Comparison of ENCODE assay signal across 1 cellular context in the genomic region with DNA sequence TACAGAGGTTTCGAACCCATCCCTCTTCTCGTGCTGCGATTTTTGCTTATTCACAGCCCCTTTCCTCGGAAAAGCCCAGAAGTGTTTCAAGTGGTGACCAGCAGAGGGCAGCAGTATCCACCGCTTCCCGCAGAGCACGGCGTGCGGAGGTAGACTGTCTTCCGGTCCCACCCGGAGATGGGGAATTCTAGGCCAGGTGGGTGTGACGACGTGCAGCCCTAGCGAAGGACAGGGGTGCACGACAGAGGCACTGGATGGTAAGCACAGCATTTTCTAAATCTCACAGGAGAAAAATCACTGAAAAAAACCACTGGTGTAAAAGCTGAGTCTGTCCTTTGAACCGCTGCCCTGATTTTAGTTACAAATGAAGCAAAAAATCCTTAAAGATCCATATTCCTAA.
A peak's percentile ranks its signal among the peaks of the same experiment; 100 is the strongest.
TF ChIP-seq lines count a peak whose summit lies in the region.

No MANE protein-coding gene starts in this region.

TF ChIP-seq in HepG2, 621 proteins besides CTCF, POLR2A, EP300 and RAD21 (continued from another document and continues in another):
- TF ChIP-seq, protein P1, sequence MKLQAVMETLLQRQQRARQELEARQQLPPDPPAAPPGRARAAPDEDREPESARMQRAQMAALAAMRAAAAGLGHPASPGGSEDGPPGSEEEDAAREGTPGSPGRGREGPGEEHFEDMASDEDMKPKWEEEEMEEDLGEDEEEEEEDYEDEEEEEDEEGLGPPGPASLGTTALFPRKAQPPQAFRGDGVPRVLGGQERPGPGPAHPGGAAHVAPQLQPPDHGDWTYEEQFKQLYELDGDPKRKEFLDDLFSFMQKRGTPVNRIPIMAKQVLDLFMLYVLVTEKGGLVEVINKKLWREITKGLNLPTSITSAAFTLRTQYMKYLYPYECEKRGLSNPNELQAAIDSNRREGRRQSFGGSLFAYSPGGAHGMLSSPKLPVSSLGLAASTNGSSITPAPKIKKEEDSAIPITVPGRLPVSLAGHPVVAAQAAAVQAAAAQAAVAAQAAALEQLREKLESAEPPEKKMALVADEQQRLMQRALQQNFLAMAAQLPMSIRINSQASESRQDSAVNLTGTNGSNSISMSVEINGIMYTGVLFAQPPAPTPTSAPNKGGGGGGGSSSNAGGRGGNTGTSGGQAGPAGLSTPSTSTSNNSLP (IDR thresholded peaks at IDR 0.05; ENCODE audit: low read depth, low read length): 0 out of 2 replicates have a peak, but pooled peaks have one; percentile 13
- peak; percentile 49 for TF ChIP-seq HDAC1 (CRISPR knock-in tag; IDR thresholded peaks at IDR 0.05)
- peak; percentile 43 for TF ChIP-seq TEAD3 (CRISPR knock-in tag; optimal IDR thresholded peaks at IDR 0.05; ENCODE audit: borderline replicate concordance)
- 0 out of 2 replicates have a peak, but pooled peaks have one; percentile 35 for TF ChIP-seq KMT2A (CRISPR knock-in tag; IDR thresholded peaks at IDR 0.05)
- TF ChIP-seq ATF7 (IDR thresholded peaks at IDR 0.05): no peak
- TF ChIP-seq ATF7 (CRISPR knock-in tag; IDR thresholded peaks at IDR 0.05): no peak
- peak in 1 of 2 experiments; percentile 57; a peak in 1 of 4 replicates for TF ChIP-seq KLF16 (CRISPR knock-in tag; IDR thresholded peaks at IDR 0.05)
- TF ChIP-seq SNAPC2 (CRISPR knock-in tag; IDR thresholded peaks at IDR 0.05): no peak
- TF ChIP-seq ETV6 (CRISPR knock-in tag; conservative IDR thresholded peaks at IDR 0.05): no peak
- TF ChIP-seq ZMYM4 (CRISPR knock-in tag; IDR thresholded peaks at IDR 0.05): peak; percentile 54; the same call in 1 of the 2 replicates
- no peak for TF ChIP-seq HNF4G (IDR thresholded peaks at IDR 0.05; ENCODE audit: borderline replicate concordance, low read depth, low read length)
- TF ChIP-seq HNF4G (CRISPR knock-in tag; IDR thresholded peaks at IDR 0.05; ENCODE audit: borderline replicate concordance, low read depth): no peak
- no peak for TF ChIP-seq U2AF2 (IDR thresholded peaks at IDR 0.05; ENCODE audit: low read depth, low read length)
- TF ChIP-seq ZNF331 (CRISPR knock-in tag; IDR thresholded peaks at IDR 0.05): peak; percentile 20; the same call in 1 of the 2 replicates
- TF ChIP-seq NAIF1 (CRISPR knock-in tag; IDR thresholded peaks at IDR 0.05; ENCODE audit: borderline replicate concordance): no peak
- TF ChIP-seq ARID2 (CRISPR knock-in tag; IDR thresholded peaks at IDR 0.05; ENCODE audit: borderline replicate concordance): no peak
- no peak for TF ChIP-seq KAT7 (CRISPR knock-in tag; IDR thresholded peaks at IDR 0.05; ENCODE audit: borderline replicate concordance)
- no peak for TF ChIP-seq ZSCAN31 (CRISPR knock-in tag; IDR thresholded peaks at IDR 0.05; ENCODE audit: low read depth)
- TF ChIP-seq, protein P2, sequence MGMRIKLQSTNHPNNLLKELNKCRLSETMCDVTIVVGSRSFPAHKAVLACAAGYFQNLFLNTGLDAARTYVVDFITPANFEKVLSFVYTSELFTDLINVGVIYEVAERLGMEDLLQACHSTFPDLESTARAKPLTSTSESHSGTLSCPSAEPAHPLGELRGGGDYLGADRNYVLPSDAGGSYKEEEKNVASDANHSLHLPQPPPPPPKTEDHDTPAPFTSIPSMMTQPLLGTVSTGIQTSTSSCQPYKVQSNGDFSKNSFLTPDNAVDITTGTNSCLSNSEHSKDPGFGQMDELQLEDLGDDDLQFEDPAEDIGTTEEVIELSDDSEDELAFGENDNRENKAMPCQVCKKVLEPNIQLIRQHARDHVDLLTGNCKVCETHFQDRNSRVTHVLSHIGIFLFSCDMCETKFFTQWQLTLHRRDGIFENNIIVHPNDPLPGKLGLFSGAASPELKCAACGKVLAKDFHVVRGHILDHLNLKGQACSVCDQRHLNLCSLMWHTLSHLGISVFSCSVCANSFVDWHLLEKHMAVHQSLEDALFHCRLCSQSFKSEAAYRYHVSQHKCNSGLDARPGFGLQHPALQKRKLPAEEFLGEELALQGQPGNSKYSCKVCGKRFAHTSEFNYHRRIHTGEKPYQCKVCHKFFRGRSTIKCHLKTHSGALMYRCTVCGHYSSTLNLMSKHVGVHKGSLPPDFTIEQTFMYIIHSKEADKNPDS (CRISPR knock-in tag; IDR thresholded peaks at IDR 0.05): no peak
- TF ChIP-seq, protein P3, sequence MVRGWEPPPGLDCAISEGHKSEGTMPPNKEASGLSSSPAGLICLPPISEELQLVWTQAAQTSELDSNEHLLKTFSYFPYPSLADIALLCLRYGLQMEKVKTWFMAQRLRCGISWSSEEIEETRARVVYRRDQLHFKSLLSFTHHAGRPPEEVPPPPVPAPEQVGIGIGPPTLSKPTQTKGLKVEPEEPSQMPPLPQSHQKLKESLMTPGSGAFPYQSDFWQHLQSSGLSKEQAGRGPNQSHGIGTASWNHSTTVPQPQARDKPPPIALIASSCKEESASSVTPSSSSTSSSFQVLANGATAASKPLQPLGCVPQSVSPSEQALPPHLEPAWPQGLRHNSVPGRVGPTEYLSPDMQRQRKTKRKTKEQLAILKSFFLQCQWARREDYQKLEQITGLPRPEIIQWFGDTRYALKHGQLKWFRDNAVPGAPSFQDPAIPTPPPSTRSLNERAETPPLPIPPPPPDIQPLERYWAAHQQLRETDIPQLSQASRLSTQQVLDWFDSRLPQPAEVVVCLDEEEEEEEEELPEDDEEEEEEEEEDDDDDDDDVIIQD (CRISPR knock-in tag; IDR thresholded peaks at IDR 0.05; ENCODE audit: low read depth): no peak
- no peak for TF ChIP-seq ZNF451 (CRISPR knock-in tag; IDR thresholded peaks at IDR 0.05)
- TF ChIP-seq ZNF747 (CRISPR knock-in tag; IDR thresholded peaks at IDR 0.05; ENCODE audit: borderline replicate concordance): no peak
- TF ChIP-seq KLF6 (CRISPR knock-in tag; IDR thresholded peaks at IDR 0.05): no peak
- no peak for TF ChIP-seq KLF15 (CRISPR knock-in tag; IDR thresholded peaks at IDR 0.05; ENCODE audit: borderline replicate concordance)
- TF ChIP-seq ZNF569 (CRISPR knock-in tag; IDR thresholded peaks at IDR 0.05; ENCODE audit: borderline replicate concordance): no peak
- TF ChIP-seq, protein P4, sequence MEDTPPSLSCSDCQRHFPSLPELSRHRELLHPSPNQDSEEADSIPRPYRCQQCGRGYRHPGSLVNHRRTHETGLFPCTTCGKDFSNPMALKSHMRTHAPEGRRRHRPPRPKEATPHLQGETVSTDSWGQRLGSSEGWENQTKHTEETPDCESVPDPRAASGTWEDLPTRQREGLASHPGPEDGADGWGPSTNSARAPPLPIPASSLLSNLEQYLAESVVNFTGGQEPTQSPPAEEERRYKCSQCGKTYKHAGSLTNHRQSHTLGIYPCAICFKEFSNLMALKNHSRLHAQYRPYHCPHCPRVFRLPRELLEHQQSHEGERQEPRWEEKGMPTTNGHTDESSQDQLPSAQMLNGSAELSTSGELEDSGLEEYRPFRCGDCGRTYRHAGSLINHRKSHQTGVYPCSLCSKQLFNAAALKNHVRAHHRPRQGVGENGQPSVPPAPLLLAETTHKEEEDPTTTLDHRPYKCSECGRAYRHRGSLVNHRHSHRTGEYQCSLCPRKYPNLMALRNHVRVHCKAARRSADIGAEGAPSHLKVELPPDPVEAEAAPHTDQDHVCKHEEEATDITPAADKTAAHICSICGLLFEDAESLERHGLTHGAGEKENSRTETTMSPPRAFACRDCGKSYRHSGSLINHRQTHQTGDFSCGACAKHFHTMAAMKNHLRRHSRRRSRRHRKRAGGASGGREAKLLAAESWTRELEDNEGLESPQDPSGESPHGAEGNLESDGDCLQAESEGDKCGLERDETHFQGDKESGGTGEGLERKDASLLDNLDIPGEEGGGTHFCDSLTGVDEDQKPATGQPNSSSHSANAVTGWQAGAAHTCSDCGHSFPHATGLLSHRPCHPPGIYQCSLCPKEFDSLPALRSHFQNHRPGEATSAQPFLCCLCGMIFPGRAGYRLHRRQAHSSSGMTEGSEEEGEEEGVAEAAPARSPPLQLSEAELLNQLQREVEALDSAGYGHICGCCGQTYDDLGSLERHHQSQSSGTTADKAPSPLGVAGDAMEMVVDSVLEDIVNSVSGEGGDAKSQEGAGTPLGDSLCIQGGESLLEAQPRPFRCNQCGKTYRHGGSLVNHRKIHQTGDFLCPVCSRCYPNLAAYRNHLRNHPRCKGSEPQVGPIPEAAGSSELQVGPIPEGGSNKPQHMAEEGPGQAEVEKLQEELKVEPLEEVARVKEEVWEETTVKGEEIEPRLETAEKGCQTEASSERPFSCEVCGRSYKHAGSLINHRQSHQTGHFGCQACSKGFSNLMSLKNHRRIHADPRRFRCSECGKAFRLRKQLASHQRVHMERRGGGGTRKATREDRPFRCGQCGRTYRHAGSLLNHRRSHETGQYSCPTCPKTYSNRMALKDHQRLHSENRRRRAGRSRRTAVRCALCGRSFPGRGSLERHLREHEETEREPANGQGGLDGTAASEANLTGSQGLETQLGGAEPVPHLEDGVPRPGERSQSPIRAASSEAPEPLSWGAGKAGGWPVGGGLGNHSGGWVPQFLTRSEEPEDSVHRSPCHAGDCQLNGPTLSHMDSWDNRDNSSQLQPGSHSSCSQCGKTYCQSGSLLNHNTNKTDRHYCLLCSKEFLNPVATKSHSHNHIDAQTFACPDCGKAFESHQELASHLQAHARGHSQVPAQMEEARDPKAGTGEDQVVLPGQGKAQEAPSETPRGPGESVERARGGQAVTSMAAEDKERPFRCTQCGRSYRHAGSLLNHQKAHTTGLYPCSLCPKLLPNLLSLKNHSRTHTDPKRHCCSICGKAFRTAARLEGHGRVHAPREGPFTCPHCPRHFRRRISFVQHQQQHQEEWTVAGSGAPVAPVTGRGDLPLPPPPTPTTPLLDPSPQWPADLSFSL (CRISPR knock-in tag; IDR thresholded peaks at IDR 0.05): no peak
- TF ChIP-seq SP4 (CRISPR knock-in tag; IDR thresholded peaks at IDR 0.05): no peak
- TF ChIP-seq ZNF326 (CRISPR knock-in tag; IDR thresholded peaks at IDR 0.05; ENCODE audit: borderline replicate concordance): no peak
- TF ChIP-seq ZNF572 (CRISPR knock-in tag; IDR thresholded peaks at IDR 0.05): no peak
- peak; percentile 69; the same call in 1 of the 2 replicates for TF ChIP-seq CBX5 (CRISPR knock-in tag; IDR thresholded peaks at IDR 0.05; ENCODE audit: borderline replicate concordance)
- no peak for TF ChIP-seq RFX1 (IDR thresholded peaks at IDR 0.05)
- no peak for TF ChIP-seq NBN (conservative IDR thresholded peaks at IDR 0.05)
- no peak for TF ChIP-seq HNRNPK (IDR thresholded peaks at IDR 0.05; ENCODE audit: low read depth, low read length, poor library complexity, severe bottlenecking)
- TF ChIP-seq, protein P5, sequence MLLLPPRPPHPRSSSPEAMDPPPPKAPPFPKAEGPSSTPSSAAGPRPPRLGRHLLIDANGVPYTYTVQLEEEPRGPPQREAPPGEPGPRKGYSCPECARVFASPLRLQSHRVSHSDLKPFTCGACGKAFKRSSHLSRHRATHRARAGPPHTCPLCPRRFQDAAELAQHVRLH (CRISPR knock-in tag; IDR thresholded peaks at IDR 0.05; ENCODE audit: borderline replicate concordance, low read depth): 0 out of 2 replicates have a peak, but pooled peaks have one; percentile 43
- no peak for TF ChIP-seq SP2 (CRISPR knock-in tag; IDR thresholded peaks at IDR 0.05)
- no peak; the same call in 1 of the 2 replicates for TF ChIP-seq BHLHE40 (IDR thresholded peaks at IDR 0.05; ENCODE audit: low read length)
- no peak for TF ChIP-seq NR2F1 (CRISPR knock-in tag; IDR thresholded peaks at IDR 0.05)
- TF ChIP-seq, protein P6, sequence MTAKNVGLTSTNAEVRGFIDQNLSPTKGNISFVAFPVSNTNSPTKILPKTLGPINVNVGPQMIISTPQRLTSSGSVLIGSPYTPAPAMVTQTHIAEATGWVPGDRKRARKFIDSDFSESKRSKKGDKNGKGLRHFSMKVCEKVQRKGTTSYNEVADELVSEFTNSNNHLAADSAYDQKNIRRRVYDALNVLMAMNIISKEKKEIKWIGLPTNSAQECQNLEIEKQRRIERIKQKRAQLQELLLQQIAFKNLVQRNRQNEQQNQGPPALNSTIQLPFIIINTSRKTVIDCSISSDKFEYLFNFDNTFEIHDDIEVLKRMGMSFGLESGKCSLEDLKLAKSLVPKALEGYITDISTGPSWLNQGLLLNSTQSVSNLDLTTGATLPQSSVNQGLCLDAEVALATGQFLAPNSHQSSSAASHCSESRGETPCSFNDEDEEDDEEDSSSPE (CRISPR knock-in tag; IDR thresholded peaks at IDR 0.05): 0 out of 2 replicates have a peak, but pooled peaks have one; percentile 7
- TF ChIP-seq, protein P7, sequence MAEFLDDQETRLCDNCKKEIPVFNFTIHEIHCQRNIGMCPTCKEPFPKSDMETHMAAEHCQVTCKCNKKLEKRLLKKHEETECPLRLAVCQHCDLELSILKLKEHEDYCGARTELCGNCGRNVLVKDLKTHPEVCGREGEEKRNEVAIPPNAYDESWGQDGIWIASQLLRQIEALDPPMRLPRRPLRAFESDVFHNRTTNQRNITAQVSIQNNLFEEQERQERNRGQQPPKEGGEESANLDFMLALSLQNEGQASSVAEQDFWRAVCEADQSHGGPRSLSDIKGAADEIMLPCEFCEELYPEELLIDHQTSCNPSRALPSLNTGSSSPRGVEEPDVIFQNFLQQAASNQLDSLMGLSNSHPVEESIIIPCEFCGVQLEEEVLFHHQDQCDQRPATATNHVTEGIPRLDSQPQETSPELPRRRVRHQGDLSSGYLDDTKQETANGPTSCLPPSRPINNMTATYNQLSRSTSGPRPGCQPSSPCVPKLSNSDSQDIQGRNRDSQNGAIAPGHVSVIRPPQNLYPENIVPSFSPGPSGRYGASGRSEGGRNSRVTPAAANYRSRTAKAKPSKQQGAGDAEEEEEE (CRISPR knock-in tag; IDR thresholded peaks at IDR 0.05; ENCODE audit: borderline replicate concordance): no peak
- no peak for TF ChIP-seq CC2D1A (CRISPR knock-in tag; IDR thresholded peaks at IDR 0.05)
- TF ChIP-seq ZNF546 (CRISPR knock-in tag; conservative IDR thresholded peaks at IDR 0.05): no peak
- TF ChIP-seq, protein P8, sequence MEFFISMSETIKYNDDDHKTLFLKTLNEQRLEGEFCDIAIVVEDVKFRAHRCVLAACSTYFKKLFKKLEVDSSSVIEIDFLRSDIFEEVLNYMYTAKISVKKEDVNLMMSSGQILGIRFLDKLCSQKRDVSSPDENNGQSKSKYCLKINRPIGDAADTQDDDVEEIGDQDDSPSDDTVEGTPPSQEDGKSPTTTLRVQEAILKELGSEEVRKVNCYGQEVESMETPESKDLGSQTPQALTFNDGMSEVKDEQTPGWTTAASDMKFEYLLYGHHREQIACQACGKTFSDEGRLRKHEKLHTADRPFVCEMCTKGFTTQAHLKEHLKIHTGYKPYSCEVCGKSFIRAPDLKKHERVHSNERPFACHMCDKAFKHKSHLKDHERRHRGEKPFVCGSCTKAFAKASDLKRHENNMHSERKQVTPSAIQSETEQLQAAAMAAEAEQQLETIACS (CRISPR knock-in tag; IDR thresholded peaks at IDR 0.05): no peak
- 0 out of 2 replicates have a peak, but pooled peaks have one; percentile 23 for TF ChIP-seq BCL6 (CRISPR knock-in tag; IDR thresholded peaks at IDR 0.05)
- no peak for TF ChIP-seq TBX3 (IDR thresholded peaks at IDR 0.05; ENCODE audit: borderline replicate concordance)
